Comparison of ENCODE assay signal across 23 cellular contexts in genomic region chr9:22088372-22089063, GRCh38.
DNase-seq lines count a peak whose midpoint lies in the region; ATAC-seq, FAIRE-seq and TF ChIP-seq lines count a peak whose summit lies in the region.
"Had no signal": no experiment of that assay in that cellular context is flagged by ENCODE, and none has a peak within 500 bp of the region (broad histone marks: within the 10 kb centered on the region; RNA-seq: fewer than 3 reads in every experiment).

No MANE protein-coding gene starts in this region.

- H3K4me3 ChIP-seq in mesendoderm (ENCODE audit: low read length) = no peak overlapping the region
- H3K4me3 ChIP-seq: coronary artery, lung had no signal

- no CpG with 5 or more reads among the region's 3 CpGs for WGBS in mesendoderm (ENCODE audit: extremely low coverage, insufficient coverage, low lambda C conversion rate)

- H3K79me1 ChIP-seq in mesendoderm (ENCODE audit: low read length) = no peaks in the 10 kb centered on the region

- no peak overlapping the region for H2BK15ac ChIP-seq in mesendoderm (replicated peaks; ENCODE audit: low read depth)

- H3K9ac ChIP-seq in mesendoderm (ENCODE audit: low read length) = no peak overlapping the region

- no peak overlapping the region for H4K5ac ChIP-seq in mesendoderm (ENCODE audit: low read length)

- no peaks in the 10 kb centered on the region for H3K27me3 ChIP-seq in mesendoderm (ENCODE audit: insufficient read depth, low read length, poor library complexity)

- DNase-seq in LoVo (ENCODE audit: low spot score) (peak; percentile 64), mesendoderm (no peak), NCI-H226 (no peak)
- no peak for DNase-seq in stimulated activated CD4-positive, alpha-beta T cell treated with anti-CD3 and anti-CD28 coated beads, Interleukin-4, amount 100 ng/mL, for 1 hour
- DNase-seq: activated CD4-positive, alpha-beta T cell treated with anti-CD3 and anti-CD28 coated beads for 36 hours; activated CD8-positive, alpha-beta memory T cell treated with anti-CD3 and anti-CD28 coated beads for 24 hours; activated T-cell treated with anti-CD3 and anti-CD28 coated beads, Interleukin-2, amount 50 U/mL, for 1 hour; GDM1; kidney; NCI-H1417 treated with DMSO at 0.1 percent for 48 hours; NCI-H2107; NCI-H510A treated with DMSO at 0.1 percent for 48 hours had no signal

- no peak overlapping the region for H2BK5ac ChIP-seq in mesendoderm (ENCODE audit: low read length)

- no peak overlapping the region for H4K8ac ChIP-seq in mesendoderm (ENCODE audit: low read depth, low read length)

- H3K27ac ChIP-seq in 22Rv1 (peak overlapping the region; percentile 47), mesendoderm (ENCODE audit: low read depth, low read length) (no peak overlapping the region)
- H3K27ac ChIP-seq: coronary artery, HL-60, neutrophil had no signal

- H3K23ac ChIP-seq in mesendoderm (ENCODE audit: low read length) = no peak overlapping the region

- no peak overlapping the region for H3K4me2 ChIP-seq in mesendoderm (ENCODE audit: low read length)

- H2AK5ac ChIP-seq in mesendoderm (ENCODE audit: low read length) = no peak overlapping the region

- H3K36me3 ChIP-seq in mesendoderm (ENCODE audit: control insufficient read depth, insufficient read depth, low read length) = no peaks in the 10 kb centered on the region
- H3K36me3 ChIP-seq: neutrophil had no signal

- peak; percentile 95 for FAIRE-seq in colon (lab: Jason Lieb, UNC)
- FAIRE-seq: GM18507, kidney, urothelium cell line had no signal

- no peak overlapping the region for H3K18ac ChIP-seq in mesendoderm (ENCODE audit: low read length)

- no peak for TF ChIP-seq CTCF in 22Rv1 (IDR thresholded peaks at IDR 0.05)

- peaks cover 5% of the 10 kb centered on the region for H3K4me1 ChIP-seq in mesendoderm (ENCODE audit: control insufficient read depth, low read depth, low read length)

- H3K79me2 ChIP-seq in mesendoderm (ENCODE audit: control insufficient read depth, insufficient read depth, low read length) = no peaks in the 10 kb centered on the region

- no peak overlapping the region for H3K56ac ChIP-seq in mesendoderm (ENCODE audit: low read length)

- ATAC-seq in HG02870 (IDR thresholded peaks at IDR 0.05; ENCODE audit: unreplicated experiment) = no peak
- ATAC-seq in GM18520 (IDR thresholded peaks at IDR 0.05; ENCODE audit: unreplicated experiment) = no peak
- ATAC-seq: activated CD4-positive, alpha-beta T cell treated with anti-CD3 and anti-CD28 coated beads for 36 hours; stimulated activated effector memory CD8-positive, alpha-beta T cell treated with anti-CD3 and anti-CD28 coated beads, Interleukin-12 subunit alpha, Interleukin-12 subunit beta, amount 100 ng/mL, for 72 hours had no signal

- peak overlapping the region; percentile 12 for H3K4ac ChIP-seq in mesendoderm (ENCODE audit: low read depth, low read length)

- no peak overlapping the region for H2BK120ac ChIP-seq in mesendoderm (ENCODE audit: low read depth, low read length)
